In the genomic region with DNA sequence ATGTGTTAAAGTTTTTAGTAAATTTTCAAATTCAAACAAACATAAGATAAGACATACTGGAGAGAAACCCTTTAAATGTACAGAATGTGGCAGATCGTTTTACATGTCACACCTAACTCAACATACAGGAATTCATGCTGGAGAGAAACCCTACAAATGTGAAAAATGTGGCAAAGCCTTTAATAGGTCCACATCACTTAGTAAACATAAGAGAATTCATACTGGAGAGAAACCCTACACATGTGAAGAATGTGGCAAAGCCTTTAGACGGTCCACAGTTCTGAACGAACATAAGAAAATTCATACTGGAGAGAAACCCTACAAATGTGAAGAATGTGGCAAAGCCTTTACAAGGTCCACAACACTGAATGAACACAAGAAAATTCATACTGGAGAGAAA, we compare ENCODE assay signal across 31 cellular contexts.
"Had no signal": no experiment of that assay in that cellular context is flagged by ENCODE, and none has a peak within 500 bp of the region (broad histone marks: within the 10 kb centered on the region; RNA-seq: fewer than 3 reads in every experiment).

No MANE protein-coding gene starts in this region.

- H3K4me3 ChIP-seq: lower lobe of right lung, skin epidermis, stomach, suprapubic skin, transverse colon had no signal

- H3K27me3 Mint-ChIP-seq: activated B cell treated with CpG ODN at 0.5 μM for 24 hours; activated CD8-positive, alpha-beta T cell treated with anti-CD3 and anti-CD28 coated beads for 36 hours; activated T-helper 17 cell treated with anti-CD3 and anti-CD28 coated beads, Interleukin-2, amount 50 U/mL, for 72 hours; stimulated activated memory B cell treated with anti-CD40 and anti-IgM and Interleukin-4, amounts not matched to agents 10 μg/mL and 1 μg/mL and 100 μg/mL, for 72 hours had no signal

- H3K27ac Mint-ChIP-seq: activated B cell treated with CpG ODN at 0.5 μM for 24 hours; activated CD8-positive, alpha-beta T cell treated with anti-CD3 and anti-CD28 coated beads for 36 hours; activated T-helper 17 cell treated with anti-CD3 and anti-CD28 coated beads, Interleukin-2, amount 50 U/mL, for 72 hours; nephron progenitor cell; stimulated activated memory B cell treated with anti-CD40 and anti-IgM and Interleukin-4, amounts not matched to agents 10 μg/mL and 1 μg/mL and 100 μg/mL, for 72 hours had no signal

- H3K27ac ChIP-seq: breast epithelium, gastrocnemius medialis, lower lobe of right lung, neutrophil, skin epidermis, stomach, suprapubic skin, transverse colon had no signal

- H3K4me1 Mint-ChIP-seq: activated B cell treated with CpG ODN at 0.5 μM for 24 hours; activated T-helper 17 cell treated with anti-CD3 and anti-CD28 coated beads, Interleukin-2, amount 50 U/mL, for 72 hours; nephron progenitor cell; stimulated activated memory B cell treated with anti-CD40 and anti-IgM and Interleukin-4, amounts not matched to agents 10 μg/mL and 1 μg/mL and 100 μg/mL, for 72 hours had no signal

- DNase-seq: activated B cell treated with CpG ODN at 0.5 μM for 24 hours; activated CD4-positive, alpha-beta T cell treated with anti-CD3 and anti-CD28 coated beads, Interleukin-2, amount 50 U/mL, for 1 hour; activated CD8-positive, alpha-beta T cell treated with anti-CD3 and anti-CD28 coated beads for 36 hours; activated gamma-delta T cell treated with Interleukin-2 at 50 U/mL for 16 hours; activated naive CD4-positive, alpha-beta T cell treated with anti-CD3 and anti-CD28 coated beads, Interleukin-2, amount 50 U/mL, for 16 hours; activated T-cell treated with anti-CD3 and anti-CD28 coated beads, Interleukin-2, amount 50 U/mL, for 4 hours; amygdala; central memory CD4-positive, alpha-beta T cell; dermis blood vessel endothelial cell; effector CD8-positive, alpha-beta T cell; erythroblast; gastrocnemius medialis; hypothalamus; kidney glomerular epithelial cell; lower lobe of right lung; mesenchymal stem cell; nephron progenitor cell; stimulated activated CD4-positive, alpha-beta T cell treated with anti-CD3 and anti-CD28 coated beads, Interleukin-12 subunit alpha, Interleukin-12 subunit beta, amount 100 ng/mL, for 4 hours; stimulated activated CD4-positive, alpha-beta T cell treated with anti-CD3 and anti-CD28 coated beads, Interleukin-4, amount 100 ng/mL, for 4 hours; stimulated activated CD8-positive, alpha-beta memory T cell treated with anti-CD3 and anti-CD28 coated beads, Interleukin-4, amount 100 ng/mL, for 48 hours; stomach; T-helper 2 cell; transverse colon had no signal

- ATAC-seq: activated CD8-positive, alpha-beta T cell treated with anti-CD3 and anti-CD28 coated beads for 36 hours; activated T-cell treated with anti-CD3 and anti-CD28 coated beads, Interleukin-2, amount 50 U/mL, for 4 hours; activated T-helper 17 cell treated with anti-CD3 and anti-CD28 coated beads, Interleukin-2, amount 50 U/mL, for 72 hours; gastrocnemius medialis; left lobe of liver; lower lobe of right lung; sciatic nerve; stimulated activated memory B cell treated with anti-CD40 and anti-IgM and Interleukin-4, amounts not matched to agents 10 μg/mL and 1 μg/mL and 100 μg/mL, for 72 hours had no signal

- H3K36me3 ChIP-seq: neutrophil had no signal

- H3K27me3 ChIP-seq: breast epithelium, gastrocnemius medialis, neutrophil, stomach, suprapubic skin, transverse colon had no signal

- H3K4me3 Mint-ChIP-seq: activated B cell treated with CpG ODN at 0.5 μM for 24 hours; activated CD8-positive, alpha-beta T cell treated with anti-CD3 and anti-CD28 coated beads for 36 hours; activated T-cell treated with anti-CD3 and anti-CD28 coated beads, Interleukin-2, amount 50 U/mL, for 4 hours; activated T-helper 17 cell treated with anti-CD3 and anti-CD28 coated beads, Interleukin-2, amount 50 U/mL, for 72 hours; nephron progenitor cell; stimulated activated memory B cell treated with anti-CD40 and anti-IgM and Interleukin-4, amounts not matched to agents 10 μg/mL and 1 μg/mL and 100 μg/mL, for 72 hours had no signal

- H3K4me1 ChIP-seq: breast epithelium, gastrocnemius medialis, lower lobe of right lung, stomach, suprapubic skin, transverse colon had no signal
